8 cellular contexts compared by ENCODE assay signal in genomic region chr1:26529655-26530539, GRCh38. TPM values are rescaled to one million over a fixed set of nuclear protein-coding genes. Genes with fewer than 3 reads are reported as not detected.
DNase-seq lines count a peak whose midpoint lies in the region; ATAC-seq and TF ChIP-seq lines count a peak whose summit lies in the region.

TSS of gene RPS6KA1 (plus strand) at chr1:26529761. CDS start at chr1:26529921, 160 bp downstream.

- H3F3A ChIP-seq in GM23338 (replicated peaks; ENCODE audit: low read depth) = peaks cover 14% of the 10 kb centered on the region; the same call in 1 of the 2 replicates

- H3K4me1 ChIP-seq in GM23338 (ENCODE audit: insufficient read depth) (peaks cover 20% of the 10 kb centered on the region), right cardiac atrium (ENCODE audit: control insufficient read depth, insufficient read depth, low read length) (no peaks in the 10 kb centered on the region), psoas muscle (no peaks in the 10 kb centered on the region)

- peak within 1 kb of the TSS; percentile 89; the same call in 1 of the 2 replicates for H2AFZ ChIP-seq in GM23338

- peak; percentile 69 for DNase-seq in GM06990 (ENCODE audit: extremely low read depth, insufficient read length)
- DNase-seq in GM23338 (ENCODE audit: low spot score) = peak; percentile 89
- DNase-seq in LoVo (ENCODE audit: low spot score) = peak; percentile 82
- DNase-seq in T-helper 1 cell = peak; percentile 44 to 68 (median 51)
- peak; percentile 61 to 87 (median 82) for DNase-seq in right cardiac atrium
- peak; percentile 47 to 66 for DNase-seq in psoas muscle
- no peak for DNase-seq in GOT3 (lab: John Stamatoyannopoulos, UW)

- H3K9me2 ChIP-seq in GM23338 (ENCODE audit: insufficient read depth) = no peaks in the 10 kb centered on the region

- H3K27ac ChIP-seq in GM23338 (ENCODE audit: low read depth) (0 out of 2 replicates have a peak within 1 kb of the TSS, but pooled peaks have one; percentile 55), angular gyrus (ENCODE audit: low read depth, low read length) (peak within 1 kb of the TSS; percentile 59), right cardiac atrium (ENCODE audit: low read length) (no peak within 1 kb of the TSS), psoas muscle (no peak within 1 kb of the TSS)

- intact Hi-C loops in right cardiac atrium (cut with DNase I) (no loop called here), psoas muscle (cut with DNase I) (no loop called here)

- ATAC-seq in GM23338 (peak; percentile 50), right cardiac atrium (peak; percentile 78), psoas muscle (peak; percentile 53 to 82 (median 72))

- peaks cover 4% of the 10 kb centered on the region; the same call in 1 of the 2 replicates for H4K20me1 ChIP-seq in GM23338 (replicated peaks; ENCODE audit: insufficient read depth)

- peaks cover 37% of the 10 kb centered on the region for H3K79me2 ChIP-seq in GM23338 (replicated peaks; ENCODE audit: insufficient read depth)

- peak within 1 kb of the TSS; percentile 99 for H3K4me2 ChIP-seq in GM23338

- H3K36me3 ChIP-seq in GM06990 (ENCODE audit: control insufficient read depth, insufficient read depth, low read length) (no peaks in the 10 kb centered on the region; the same call in 1 of the 2 replicates), GM23338 (ENCODE audit: insufficient read depth) (no peaks in the 10 kb centered on the region), psoas muscle (ENCODE audit: insufficient read depth in 1 of 2, low read depth in 1 of 2) (no peaks in the 10 kb centered on the region)

- peaks cover 18% of the 10 kb centered on the region; the same call in 2 of the 3 replicates for H3K4me1 Mint-ChIP-seq in GM23338

- H3K9me3 Mint-ChIP-seq in GM23338 = no peaks in the 10 kb centered on the region

- TF ChIP-seq CTCF in GM06990 (IDR thresholded peaks at IDR 0.05; ENCODE audit: insufficient read depth, low read length, poor library complexity, severe bottlenecking) (peak; percentile 21), GM23338 (conservative IDR thresholded peaks at IDR 0.05; ENCODE audit: low read depth in 2 of 2) (no peak), psoas muscle (IDR thresholded peaks at IDR 0.05) (no peak)

- no peaks in the 10 kb centered on the region for H3K9me3 ChIP-seq in right cardiac atrium (ENCODE audit: control insufficient read depth, low read length)
- H3K9me3 ChIP-seq in psoas muscle = no peaks in the 10 kb centered on the region

- H3K27me3 ChIP-seq in GM06990 (replicated peaks; ENCODE audit: control insufficient read depth, insufficient read depth, low read length) (no peaks in the 10 kb centered on the region), GM23338 (ENCODE audit: insufficient read depth) (no peaks in the 10 kb centered on the region), right cardiac atrium (ENCODE audit: control insufficient read depth, insufficient read depth) (no peaks in the 10 kb centered on the region), psoas muscle (ENCODE audit: insufficient read depth in 3 of 3, low read length in 2 of 3) (peaks cover 0 to 3% (median 0%) of the 10 kb centered on the region in 3 donors)

- peak within 1 kb of the TSS; percentile 80 for H3K4me3 ChIP-seq in GM06990 (replicated peaks; ENCODE audit: low read depth, low read length)
- H3K4me3 ChIP-seq in GM23338 = peak within 1 kb of the TSS; percentile 95
- H3K4me3 ChIP-seq in right cardiac atrium (ENCODE audit: low read length) = peak within 1 kb of the TSS; percentile 71
- peak within 1 kb of the TSS; percentile 74 for H3K4me3 ChIP-seq in psoas muscle

- WGBS in right cardiac atrium = 3% methylated on average over 90 of the region's 90 CpGs
- 3 to 12% (median 10%) methylated on average over 26 to 89 of the region's 90 CpGs for WGBS in psoas muscle, 3 donors

- H3K36me3 Mint-ChIP-seq in GM23338 (ENCODE audit: low read depth) = no peaks in the 10 kb centered on the region

- 0 out of 2 replicates have a peak within 1 kb of the TSS, but pooled peaks have one; percentile 41 for H3K27ac Mint-ChIP-seq in GM23338

- H3K27me3 Mint-ChIP-seq in GM23338 (ENCODE audit: insufficient read depth, low read depth, poor library complexity) = peaks cover 6% of the 10 kb centered on the region

- H3K4me3 Mint-ChIP-seq in GM23338 = peak within 1 kb of the TSS; percentile 89

TF ChIP-seq in GM23338, 12 proteins besides CTCF, POLR2A, EP300 and RAD21:
- peak; percentile 71 for TF ChIP-seq POLR2AphosphoS5 (IDR thresholded peaks at IDR 0.05; ENCODE audit: low read depth)
- TF ChIP-seq, protein P1, sequence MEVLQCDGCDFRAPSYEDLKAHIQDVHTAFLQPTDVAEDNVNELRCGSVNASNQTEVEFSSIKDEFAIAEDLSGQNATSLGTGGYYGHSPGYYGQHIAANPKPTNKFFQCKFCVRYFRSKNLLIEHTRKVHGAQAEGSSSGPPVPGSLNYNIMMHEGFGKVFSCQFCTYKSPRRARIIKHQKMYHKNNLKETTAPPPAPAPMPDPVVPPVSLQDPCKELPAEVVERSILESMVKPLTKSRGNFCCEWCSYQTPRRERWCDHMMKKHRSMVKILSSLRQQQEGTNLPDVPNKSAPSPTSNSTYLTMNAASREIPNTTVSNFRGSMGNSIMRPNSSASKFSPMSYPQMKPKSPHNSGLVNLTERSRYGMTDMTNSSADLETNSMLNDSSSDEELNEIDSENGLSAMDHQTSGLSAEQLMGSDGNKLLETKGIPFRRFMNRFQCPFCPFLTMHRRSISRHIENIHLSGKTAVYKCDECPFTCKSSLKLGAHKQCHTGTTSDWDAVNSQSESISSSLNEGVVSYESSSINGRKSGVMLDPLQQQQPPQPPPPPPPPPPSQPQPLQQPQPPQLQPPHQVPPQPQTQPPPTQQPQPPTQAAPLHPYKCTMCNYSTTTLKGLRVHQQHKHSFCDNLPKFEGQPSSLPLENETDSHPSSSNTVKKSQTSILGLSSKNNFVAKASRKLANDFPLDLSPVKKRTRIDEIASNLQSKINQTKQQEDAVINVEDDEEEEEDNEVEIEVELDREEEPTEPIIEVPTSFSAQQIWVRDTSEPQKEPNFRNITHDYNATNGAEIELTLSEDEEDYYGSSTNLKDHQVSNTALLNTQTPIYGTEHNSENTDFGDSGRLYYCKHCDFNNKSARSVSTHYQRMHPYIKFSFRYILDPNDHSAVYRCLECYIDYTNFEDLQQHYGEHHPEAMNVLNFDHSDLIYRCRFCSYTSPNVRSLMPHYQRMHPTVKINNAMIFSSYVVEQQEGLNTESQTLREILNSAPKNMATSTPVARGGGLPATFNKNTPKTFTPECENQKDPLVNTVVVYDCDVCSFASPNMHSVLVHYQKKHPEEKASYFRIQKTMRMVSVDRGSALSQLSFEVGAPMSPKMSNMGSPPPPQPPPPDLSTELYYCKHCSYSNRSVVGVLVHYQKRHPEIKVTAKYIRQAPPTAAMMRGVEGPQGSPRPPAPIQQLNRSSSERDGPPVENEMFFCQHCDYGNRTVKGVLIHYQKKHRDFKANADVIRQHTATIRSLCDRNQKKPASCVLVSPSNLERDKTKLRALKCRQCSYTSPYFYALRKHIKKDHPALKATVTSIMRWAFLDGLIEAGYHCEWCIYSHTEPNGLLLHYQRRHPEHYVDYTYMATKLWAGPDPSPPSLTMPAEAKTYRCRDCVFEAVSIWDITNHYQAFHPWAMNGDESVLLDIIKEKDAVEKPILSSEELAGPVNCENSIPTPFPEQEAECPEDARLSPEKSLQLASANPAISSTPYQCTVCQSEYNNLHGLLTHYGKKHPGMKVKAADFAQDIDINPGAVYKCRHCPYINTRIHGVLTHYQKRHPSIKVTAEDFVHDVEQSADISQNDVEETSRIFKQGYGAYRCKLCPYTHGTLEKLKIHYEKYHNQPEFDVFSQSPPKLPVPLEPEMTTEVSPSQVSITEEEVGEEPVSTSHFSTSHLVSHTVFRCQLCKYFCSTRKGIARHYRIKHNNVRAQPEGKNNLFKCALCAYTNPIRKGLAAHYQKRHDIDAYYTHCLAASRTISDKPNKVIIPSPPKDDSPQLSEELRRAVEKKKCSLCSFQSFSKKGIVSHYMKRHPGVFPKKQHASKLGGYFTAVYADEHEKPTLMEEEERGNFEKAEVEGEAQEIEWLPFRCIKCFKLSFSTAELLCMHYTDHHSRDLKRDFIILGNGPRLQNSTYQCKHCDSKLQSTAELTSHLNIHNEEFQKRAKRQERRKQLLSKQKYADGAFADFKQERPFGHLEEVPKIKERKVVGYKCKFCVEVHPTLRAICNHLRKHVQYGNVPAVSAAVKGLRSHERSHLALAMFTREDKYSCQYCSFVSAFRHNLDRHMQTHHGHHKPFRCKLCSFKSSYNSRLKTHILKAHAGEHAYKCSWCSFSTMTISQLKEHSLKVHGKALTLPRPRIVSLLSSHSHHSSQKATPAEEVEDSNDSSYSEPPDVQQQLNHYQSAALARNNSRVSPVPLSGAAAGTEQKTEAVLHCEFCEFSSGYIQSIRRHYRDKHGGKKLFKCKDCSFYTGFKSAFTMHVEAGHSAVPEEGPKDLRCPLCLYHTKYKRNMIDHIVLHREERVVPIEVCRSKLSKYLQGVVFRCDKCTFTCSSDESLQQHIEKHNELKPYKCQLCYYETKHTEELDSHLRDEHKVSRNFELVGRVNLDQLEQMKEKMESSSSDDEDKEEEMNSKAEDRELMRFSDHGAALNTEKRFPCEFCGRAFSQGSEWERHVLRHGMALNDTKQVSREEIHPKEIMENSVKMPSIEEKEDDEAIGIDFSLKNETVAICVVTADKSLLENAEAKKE (CRISPR knock-in tag; IDR thresholded peaks at IDR 0.05) = no peak
- TF ChIP-seq CREB1 (CRISPR knock-in tag; IDR thresholded peaks at IDR 0.05; ENCODE audit: low read depth) = peak; percentile 34; the same call in 1 of the 2 replicates

RNA-seq across cellular contexts. Expression of gene RPS6KA1, which starts in this region (rescaled TPM):
- total RNA-seq in GM23338 (2014; rRNA removed; shearing (Covaris generic)) = 68.6 and 84.2 TPM in 2 replicates
- polyA plus RNA-seq in GM23338 (2016; fragmentation: Nextera tagmentation; extraction: Ambion mirVana) (28.3 and 30.5 TPM in 2 replicates), right cardiac atrium (2.0 TPM), psoas muscle (1 to 10 TPM in 2 of 3 donors, under 1 TPM in 1; 0.88 to 1.8 (median 1.3) TPM)
- total RNA-seq in right cardiac atrium (1 to 10 TPM; 2.7 to 7.0 (median 5.6) TPM), psoas muscle (1 to 10 TPM; 2.5 to 3.0 (median 2.7) TPM)

Comparison
In these comparisons a context has a peak if more than half of its experiments do, and no peak if none do; other contexts are left out.
1. H3K27ac ChIP-seq: peak in GM23338 (single experiment) and angular gyrus (single experiment); none in right cardiac atrium (single experiment) and psoas muscle (single experiment).
2. Peak in every context shown above with its lines, with median percentiles within 50 percentile points of each other: H3K4me3 ChIP-seq and ATAC-seq.